14 cellular contexts compared by ENCODE assay signal in the genomic region with DNA sequence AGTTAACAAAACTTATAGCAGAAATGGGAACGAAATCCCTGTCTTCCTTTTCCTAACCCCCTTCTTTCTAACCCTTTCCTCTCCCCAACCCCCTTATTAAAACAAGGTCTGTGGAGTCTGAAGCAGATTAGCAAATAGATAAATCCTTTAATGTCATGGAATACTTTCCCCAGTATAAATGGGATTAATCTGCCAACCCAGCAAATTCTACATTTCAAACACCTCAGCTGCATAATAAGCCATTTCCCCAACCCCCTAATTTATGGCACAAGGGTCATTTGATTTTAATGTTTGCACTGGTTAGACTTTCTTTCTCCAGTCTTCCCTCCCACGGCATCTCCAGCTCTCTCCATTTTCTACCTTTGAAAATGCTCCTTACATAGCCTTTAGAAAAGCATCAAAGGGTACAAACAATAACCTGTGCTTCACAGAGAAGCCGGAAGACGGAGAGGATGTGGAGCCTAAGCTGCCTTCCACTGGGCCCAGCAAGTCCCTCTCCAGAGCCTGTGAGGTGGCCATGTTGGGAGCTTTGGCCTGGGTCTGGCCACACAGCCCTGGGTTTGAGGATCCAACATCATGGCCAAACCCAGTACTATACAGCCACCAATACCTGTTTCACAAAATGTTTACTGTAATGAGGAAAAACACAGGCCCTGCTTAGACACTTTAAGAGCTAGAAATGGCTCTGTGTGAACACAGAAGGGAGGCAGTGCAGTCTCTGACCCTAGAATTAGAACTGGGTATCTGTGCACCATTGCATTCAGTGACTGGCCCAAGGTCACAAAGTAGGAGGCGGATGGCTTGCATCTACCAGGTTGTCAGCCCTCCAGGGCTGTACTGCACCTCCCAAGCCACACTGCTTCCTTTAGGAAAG. TPM values are rescaled to one million over a fixed set of nuclear protein-coding genes. Genes with fewer than 3 reads are reported as not detected.
DNase-seq lines count a peak whose midpoint lies in the region; ATAC-seq and TF ChIP-seq lines count a peak whose summit lies in the region.
"Had no signal": no experiment of that assay in that cellular context is flagged by ENCODE, and none has a peak within 500 bp of the region (broad histone marks: within the 10 kb centered on the region; RNA-seq: fewer than 3 reads in every experiment).

No MANE protein-coding gene starts in this region.

- H3K4me1 ChIP-seq in GM23248 (ENCODE audit: insufficient read depth) (peaks cover 12% of the 10 kb centered on the region), esophagus muscularis mucosa (peaks cover 0 to 6% (median 3%) of the 10 kb centered on the region in 4 donors), gastrocnemius medialis (peaks cover 0 to 7% of the 10 kb centered on the region in 2 donors)
- H3K4me1 ChIP-seq: tibial artery had no signal

- H3K9ac ChIP-seq in GM23248, result no peak overlapping the region

- H3K27me3 ChIP-seq in GM23248 (replicated peaks; ENCODE audit: insufficient read depth) (no peaks in the 10 kb centered on the region), esophagus muscularis mucosa (no peaks in the 10 kb centered on the region), gastrocnemius medialis (no peaks in the 10 kb centered on the region)
- H3K27me3 ChIP-seq: tibial artery had no signal

- in situ Hi-C loops in GM23248 (cut with MboI), result no loop called here
- in situ Hi-C loops in gastrocnemius medialis (cut with MboI; ENCODE audit: low sequenced_read_pairs in 4 of 4), result no loop called here

- TF ChIP-seq EP300 in esophagus muscularis mucosa (IDR thresholded peaks at IDR 0.05), result no peak

- H3K79me2 ChIP-seq in GM23248 (ENCODE audit: insufficient read depth), result no peaks in the 10 kb centered on the region

- no peaks in the 10 kb centered on the region for H3K9me3 Mint-ChIP-seq in activated naive CD4-positive, alpha-beta T cell treated with anti-CD3 and anti-CD28 coated beads for 36 hours

- no peak for ATAC-seq in gastrocnemius medialis
- no peak for ATAC-seq in GM18519 (IDR thresholded peaks at IDR 0.05; ENCODE audit: low FRiP score, unreplicated experiment)
- no peak for ATAC-seq in HG03196 (IDR thresholded peaks at IDR 0.05; ENCODE audit: unreplicated experiment)

- H3K9me3 ChIP-seq in GM23248 (ENCODE audit: low read depth) (no peaks in the 10 kb centered on the region), esophagus muscularis mucosa (no peaks in the 10 kb centered on the region), gastrocnemius medialis (no peaks in the 10 kb centered on the region)
- H3K9me3 ChIP-seq: tibial artery had no signal

- peaks cover 14% of the 10 kb centered on the region for H3F3A ChIP-seq in GM23248 (ENCODE audit: insufficient read depth)

- no peak overlapping the region for H3K27ac Mint-ChIP-seq in activated naive CD4-positive, alpha-beta T cell treated with anti-CD3 and anti-CD28 coated beads for 36 hours
- H3K27ac Mint-ChIP-seq: memory B cell had no signal

- intact Hi-C loops in esophagus muscularis mucosa (cut with DNase I) (no loop called here), gastrocnemius medialis (cut with DNase I; ENCODE audit: low total_unique reads) (loop anchor here (5.0 to 10.0 kb wide), 2 partner anchors 92 to 775 kb away; no protein-coding TSS in a partner anchor)
- intact Hi-C loops in activated naive CD4-positive, alpha-beta T cell treated with anti-CD3 and anti-CD28 coated beads for 36 hours (cut with micrococcal nuclease), result no loop called here

- peaks cover 4% of the 10 kb centered on the region for H3K27me3 Mint-ChIP-seq in activated naive CD4-positive, alpha-beta T cell treated with anti-CD3 and anti-CD28 coated beads for 36 hours (ENCODE audit: low read depth)

- H3K27ac ChIP-seq in GM23248 (peak overlapping the region; percentile 64), esophagus muscularis mucosa (replicated peaks in 1 of 4) (peak overlapping the region; percentile 48 to 74 (median 58)), gastrocnemius medialis (peak overlapping the region; percentile 57 to 73 (median 68))

- TF ChIP-seq POLR2A in esophagus muscularis mucosa (IDR thresholded peaks at IDR 0.05; ENCODE audit: low read depth) (no peak), gastrocnemius medialis (IDR thresholded peaks at IDR 0.05) (no peak)

- peak overlapping the region; percentile 65 for H2AFZ ChIP-seq in GM23248

- TF ChIP-seq CTCF in esophagus muscularis mucosa (IDR thresholded peaks at IDR 0.05) (no peak), gastrocnemius medialis (IDR thresholded peaks at IDR 0.05 in 4 of 5, conservative IDR thresholded peaks at IDR 0.05 in 1 of 5) (no peak)

- WGBS in GM23248 (ENCODE audit: low coverage in 1 of 2, low lambda C conversion rate in 2 of 2, missing lambda C conversion rate in 2 of 2), 2 experiments, result 97 to 98% methylated on average over 5 of the region's 5 CpGs
- 93% methylated on average over 5 of the region's 5 CpGs for WGBS in esophagus muscularis mucosa

- H4K20me1 ChIP-seq in GM23248 (ENCODE audit: insufficient read depth), result no peaks in the 10 kb centered on the region

- CTCF ChIA-PET in activated naive CD4-positive, alpha-beta T cell treated with anti-CD3 and anti-CD28 coated beads for 36 hours (lab: Charles Lee), result no interaction called here

- H3K4me3 ChIP-seq in GM23248, result no peak overlapping the region
- H3K4me3 ChIP-seq in esophagus muscularis mucosa, result no peak overlapping the region
- H3K4me3 ChIP-seq in gastrocnemius medialis, result no peak overlapping the region
- H3K4me3 ChIP-seq: tibial artery had no signal

- H3K36me3 ChIP-seq in GM23248 (ENCODE audit: low read depth), result no peaks in the 10 kb centered on the region
- no peaks in the 10 kb centered on the region for H3K36me3 ChIP-seq in esophagus muscularis mucosa
- H3K36me3 ChIP-seq in gastrocnemius medialis, result no peaks in the 10 kb centered on the region
- H3K36me3 ChIP-seq: tibial artery had no signal

- H3K36me3 Mint-ChIP-seq in activated naive CD4-positive, alpha-beta T cell treated with anti-CD3 and anti-CD28 coated beads for 36 hours (ENCODE audit: low read depth), result no peaks in the 10 kb centered on the region
- H3K36me3 Mint-ChIP-seq: CD4-positive, CD25-positive, alpha-beta regulatory T cell; memory B cell had no signal

- H3K4me2 ChIP-seq in GM23248 (ENCODE audit: unreplicated experiment), result peak overlapping the region; percentile 31

- no peaks in the 10 kb centered on the region for H3K4me1 Mint-ChIP-seq in activated naive CD4-positive, alpha-beta T cell treated with anti-CD3 and anti-CD28 coated beads for 36 hours (ENCODE audit: low read depth)
- H3K4me1 Mint-ChIP-seq: CD4-positive, CD25-positive, alpha-beta regulatory T cell had no signal

- H3K4me3 Mint-ChIP-seq in activated naive CD4-positive, alpha-beta T cell treated with anti-CD3 and anti-CD28 coated beads for 36 hours, result no peak overlapping the region
- H3K4me3 Mint-ChIP-seq: CD4-positive, CD25-positive, alpha-beta regulatory T cell; memory B cell had no signal

- no peak for DNase-seq in GM23248
- DNase-seq in NCI-H82 treated with DMSO at 0.1 percent for 48 hours (lab: John Stamatoyannopoulos, UW; ENCODE audit: unreplicated experiment), result peak; percentile 76
- no peak for DNase-seq in esophagus muscularis mucosa (ENCODE audit: extremely low spot score)
- no peak for DNase-seq in gastrocnemius medialis
- no peak for DNase-seq in NCI-H2107 treated with DMSO at 0.1 percent for 48 hours (lab: John Stamatoyannopoulos, UW; ENCODE audit: unreplicated experiment)
- no peak for DNase-seq in activated naive CD4-positive, alpha-beta T cell treated with anti-CD3 and anti-CD28 coated beads for 36 hours
- DNase-seq: activated CD8-positive, alpha-beta memory T cell treated with anti-CD3 and anti-CD28 coated beads for 24 hours; aorta; CD4-positive, CD25-positive, alpha-beta regulatory T cell; NCI-H1105; tibial artery had no signal

- no peaks in the 10 kb centered on the region for H3K9me2 ChIP-seq in GM23248 (ENCODE audit: insufficient read depth)

RNA-seq across cellular contexts. Expression of a gene that starts 56.9 kb away (rescaled TPM):
- total RNA-seq in GM23248 (2014; rRNA removed; shearing (Covaris generic)), result 1.3 and 6.4 TPM in 2 replicates
- 3.6 and 3.9 TPM in 2 replicates for polyA plus RNA-seq in GM23248 (2016; fragmentation: Nextera tagmentation; extraction: Ambion mirVana)
- 100 to 1,000 TPM; 103 to 136 (median 136) TPM for total RNA-seq in esophagus muscularis mucosa
- total RNA-seq in gastrocnemius medialis, result 10 to 100 TPM; 32.8 to 72.2 (median 50.9) TPM
- 10 to 100 TPM; 16.9 to 20.3 TPM for total RNA-seq in activated naive CD4-positive, alpha-beta T cell treated with anti-CD3 and anti-CD28 coated beads for 36 hours
